ENCODE assay signal across 1 cellular context in the genomic region with DNA sequence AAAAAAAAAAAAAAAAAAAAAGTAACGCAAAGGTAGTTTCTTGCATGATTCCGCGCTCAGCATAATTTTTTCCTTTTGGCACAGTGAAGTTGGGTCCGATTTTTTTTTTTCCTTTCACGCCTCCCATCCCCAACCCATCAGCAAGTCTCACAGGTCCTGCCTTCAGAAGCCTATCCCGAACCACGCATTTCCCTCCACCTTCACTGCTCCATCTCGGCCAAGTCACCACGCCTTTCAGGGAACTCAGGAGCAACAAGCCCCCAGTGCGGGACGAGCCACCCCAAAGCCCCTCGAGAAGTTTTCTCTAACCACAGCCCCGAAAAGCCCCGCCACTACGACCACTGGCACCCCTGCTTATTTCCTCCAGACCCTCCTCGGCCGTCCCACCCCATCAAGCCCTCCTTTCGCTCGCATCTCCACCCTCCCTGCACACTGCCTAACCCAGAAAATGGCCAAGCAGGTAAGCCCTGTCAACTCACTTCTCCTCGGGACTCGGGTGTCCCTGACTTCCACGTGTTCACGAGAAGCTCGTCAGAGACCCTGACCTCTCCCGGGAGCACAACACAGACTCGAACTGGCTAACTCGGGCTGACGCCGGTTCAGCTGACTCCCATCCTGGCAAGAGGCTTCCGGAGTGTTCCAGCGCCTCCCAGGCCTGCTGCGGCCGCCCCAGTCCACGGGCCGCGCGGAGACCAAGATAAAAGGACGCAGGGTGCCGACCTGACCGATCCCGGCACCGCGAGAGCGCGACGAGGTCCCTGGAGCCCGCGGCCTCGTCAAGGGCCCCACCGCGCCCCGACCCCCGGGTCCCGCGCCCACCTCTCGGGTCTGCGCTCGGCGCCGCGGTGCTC.
TF ChIP-seq lines count a peak whose summit lies in the region.

No MANE protein-coding gene starts in this region.

TF ChIP-seq in IMR-90, 13 proteins besides CTCF, POLR2A, EP300 and RAD21:
- no peak for TF ChIP-seq MAFK (IDR thresholded peaks at IDR 0.05; ENCODE audit: low read depth, low read length)
- TF ChIP-seq FOS (IDR thresholded peaks at IDR 0.05; ENCODE audit: low read depth, low read length): no peak
- no peak for TF ChIP-seq NFE2L2 (IDR thresholded peaks at IDR 0.05; ENCODE audit: low read depth, low read length)
- TF ChIP-seq CEBPB (IDR thresholded peaks at IDR 0.05; ENCODE audit: low read depth, low read length): no peak
- TF ChIP-seq, protein P1, sequence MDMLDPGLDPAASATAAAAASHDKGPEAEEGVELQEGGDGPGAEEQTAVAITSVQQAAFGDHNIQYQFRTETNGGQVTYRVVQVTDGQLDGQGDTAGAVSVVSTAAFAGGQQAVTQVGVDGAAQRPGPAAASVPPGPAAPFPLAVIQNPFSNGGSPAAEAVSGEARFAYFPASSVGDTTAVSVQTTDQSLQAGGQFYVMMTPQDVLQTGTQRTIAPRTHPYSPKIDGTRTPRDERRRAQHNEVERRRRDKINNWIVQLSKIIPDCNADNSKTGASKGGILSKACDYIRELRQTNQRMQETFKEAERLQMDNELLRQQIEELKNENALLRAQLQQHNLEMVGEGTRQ (IDR thresholded peaks at IDR 0.05; ENCODE audit: low read depth, low read length): no peak
- no peak; the same call in 1 of the 2 replicates for TF ChIP-seq MXI1 (IDR thresholded peaks at IDR 0.05; ENCODE audit: borderline replicate concordance, low read depth, low read length)
- TF ChIP-seq BHLHE40 (IDR thresholded peaks at IDR 0.05; ENCODE audit: low read depth, low read length): no peak
- TF ChIP-seq SMC3 (IDR thresholded peaks at IDR 0.05; ENCODE audit: low read depth, low read length): no peak
- TF ChIP-seq MAZ (IDR thresholded peaks at IDR 0.05; ENCODE audit: borderline replicate concordance, low read depth, low read length): no peak
- no peak for TF ChIP-seq CHD1 (IDR thresholded peaks at IDR 0.05; ENCODE audit: low read depth, low read length)
- no peak for TF ChIP-seq RCOR1 (IDR thresholded peaks at IDR 0.05; ENCODE audit: insufficient replicate concordance, low read length)
- TF ChIP-seq RFX5 (IDR thresholded peaks at IDR 0.05; ENCODE audit: low read depth, low read length): no peak
- TF ChIP-seq, protein P2, sequence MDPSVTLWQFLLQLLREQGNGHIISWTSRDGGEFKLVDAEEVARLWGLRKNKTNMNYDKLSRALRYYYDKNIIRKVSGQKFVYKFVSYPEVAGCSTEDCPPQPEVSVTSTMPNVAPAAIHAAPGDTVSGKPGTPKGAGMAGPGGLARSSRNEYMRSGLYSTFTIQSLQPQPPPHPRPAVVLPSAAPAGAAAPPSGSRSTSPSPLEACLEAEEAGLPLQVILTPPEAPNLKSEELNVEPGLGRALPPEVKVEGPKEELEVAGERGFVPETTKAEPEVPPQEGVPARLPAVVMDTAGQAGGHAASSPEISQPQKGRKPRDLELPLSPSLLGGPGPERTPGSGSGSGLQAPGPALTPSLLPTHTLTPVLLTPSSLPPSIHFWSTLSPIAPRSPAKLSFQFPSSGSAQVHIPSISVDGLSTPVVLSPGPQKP (IDR thresholded peaks at IDR 0.05; ENCODE audit: borderline replicate concordance, low read depth, low read length): no peak
